Comparison of ENCODE assay signal across 19 cellular contexts in genomic region chr1:215113776-215114153, GRCh38. TPM values are rescaled to one million over a fixed set of nuclear protein-coding genes. Genes with fewer than 3 reads are reported as not detected.
DNase-seq lines count a peak whose midpoint lies in the region; ATAC-seq and TF ChIP-seq lines count a peak whose summit lies in the region.
"Had no signal": no experiment of that assay in that cellular context is flagged by ENCODE, and none has a peak within 500 bp of the region (broad histone marks: within the 10 kb centered on the region; RNA-seq: fewer than 3 reads in every experiment).

No MANE protein-coding gene starts in this region.

- H2AFZ ChIP-seq in HCT116 (ENCODE audit: low read depth, low read length, poor library complexity, severe bottlenecking) (peak overlapping the region; percentile 75), SK-N-SH (ENCODE audit: low read depth) (no peak overlapping the region), mesenchymal stem cell (ENCODE audit: low read depth, low read length) (no peak overlapping the region)

- H2BK12ac ChIP-seq in mesenchymal stem cell (ENCODE audit: low read length in 2 of 2): no peak overlapping the region

- H2BK120ac ChIP-seq in mesenchymal stem cell (ENCODE audit: low read depth, low read length): no peak overlapping the region

- no peak overlapping the region for H2AK5ac ChIP-seq in mesenchymal stem cell (ENCODE audit: low read length, severe bottlenecking)

- H2BK15ac ChIP-seq in mesenchymal stem cell (ENCODE audit: low read depth, poor library complexity, severe bottlenecking): no peak overlapping the region

- H3K4me1 ChIP-seq in HCT116 (ENCODE audit: control insufficient read depth in 1 of 2, insufficient read depth in 2 of 2, low read length in 2 of 2) (peaks cover 25 to 28% of the 10 kb centered on the region in 2 experiments), SK-N-SH (ENCODE audit: control insufficient read depth in 1 of 2, insufficient read depth in 2 of 2, low read depth in 1 of 2, low read length in 1 of 2) (peaks cover 0 to 15% of the 10 kb centered on the region in 2 experiments; a peak in 3 of 4 replicates), mesenchymal stem cell (ENCODE audit: control insufficient read depth, insufficient read depth, low read depth, low read length) (peaks cover 3% of the 10 kb centered on the region)
- H3K4me1 ChIP-seq: right lobe of liver had no signal

- H4K8ac ChIP-seq in mesenchymal stem cell (ENCODE audit: low read length): no peak overlapping the region

- H3K9ac ChIP-seq in HCT116 (ENCODE audit: low read length): 0 out of 2 replicates have a peak overlapping the region, but pooled peaks have one; percentile 9
- no peak overlapping the region; the same call in 1 of the 2 replicates for H3K9ac ChIP-seq in SK-N-SH
- peak overlapping the region; percentile 66 for H3K9ac ChIP-seq in mesenchymal stem cell (ENCODE audit: low read length)

- H3K9me2 ChIP-seq in HCT116 (ENCODE audit: insufficient read depth) (0 out of 2 replicates have a peak, but pooled peaks cover 3% of the 10 kb centered on the region), SK-N-SH (no peaks in the 10 kb centered on the region)

- TF ChIP-seq RAD21 in HCT116 (IDR thresholded peaks at IDR 0.05; ENCODE audit: low read depth): no peak
- no peak for TF ChIP-seq RAD21 in SK-N-SH (IDR thresholded peaks at IDR 0.05; ENCODE audit: low read length)

- peak overlapping the region in 1 of 2 experiments; percentile 34 for H3K18ac ChIP-seq in mesenchymal stem cell (ENCODE audit: low read depth in 1 of 2, low read length in 2 of 2)

- H3K9me3 ChIP-seq in HCT116 (ENCODE audit: control insufficient read depth in 1 of 2, insufficient read depth in 1 of 2, low read depth in 1 of 2, low read length in 2 of 2) (no peaks in the 10 kb centered on the region), SK-N-SH (no peaks in the 10 kb centered on the region), mesenchymal stem cell (ENCODE audit: control insufficient read depth, low read length) (no peaks in the 10 kb centered on the region)
- H3K9me3 ChIP-seq: right lobe of liver had no signal

- H3K27me3 ChIP-seq in HCT116 (ENCODE audit: insufficient read depth, low read length): no peaks in the 10 kb centered on the region
- H3K27me3 ChIP-seq in SK-N-SH (ENCODE audit: insufficient read depth): no peaks in the 10 kb centered on the region
- H3K27me3 ChIP-seq in mesenchymal stem cell (ENCODE audit: control insufficient read depth in 1 of 2, insufficient read depth in 1 of 2, low read length in 2 of 2): no peaks in the 10 kb centered on the region
- H3K27me3 ChIP-seq: right lobe of liver had no signal

- H3K4me3 ChIP-seq in GM12865 (ENCODE audit: low read depth, low read length): no peak overlapping the region
- peak overlapping the region in 1 of 2 experiments; percentile 14; a peak in 1 of 4 replicates for H3K4me3 ChIP-seq in HCT116 (replicated peaks in 1 of 2; ENCODE audit: low read depth in 1 of 2, low read length in 2 of 2)
- H3K4me3 ChIP-seq in SK-N-SH (ENCODE audit: low read depth in 2 of 2, low read length in 1 of 2): peak overlapping the region in 1 of 2 experiments; percentile 23; a peak in 2 of 4 replicates
- peak overlapping the region in 1 of 2 experiments; percentile 35 for H3K4me3 ChIP-seq in mesenchymal stem cell (ENCODE audit: insufficient read depth in 1 of 2, low read depth in 1 of 2, low read length in 2 of 2)
- H3K4me3 ChIP-seq: K562, right lobe of liver had no signal

- H4K20me1 ChIP-seq in HCT116 (ENCODE audit: insufficient read depth): no peaks in the 10 kb centered on the region
- no peaks in the 10 kb centered on the region for H4K20me1 ChIP-seq in SK-N-SH (ENCODE audit: insufficient read depth)

- H2BK5ac ChIP-seq in mesenchymal stem cell (ENCODE audit: low read depth, low read length, poor library complexity, severe bottlenecking): no peak overlapping the region

- H3K36me3 ChIP-seq in HCT116 (ENCODE audit: control insufficient read depth in 1 of 2, insufficient read depth in 2 of 2, low read length in 2 of 2) (no peaks in the 10 kb centered on the region), SK-N-SH (replicated peaks in 1 of 2; ENCODE audit: control insufficient read depth in 1 of 2, insufficient read depth in 2 of 2, low read length in 1 of 2) (no peaks in the 10 kb centered on the region), mesenchymal stem cell (ENCODE audit: control insufficient read depth in 1 of 2, insufficient read depth in 2 of 2, low read depth in 1 of 2, low read length in 2 of 2) (peaks cover 0 to 7% of the 10 kb centered on the region in 2 experiments)
- H3K36me3 ChIP-seq: right lobe of liver had no signal

- POLR2A ChIA-PET in HCT116 (lab: Charles Lee): no interaction called here
- POLR2A ChIA-PET in SK-N-SH (lab: Yijun Ruan, JAX): no interaction called here

- H3K23ac ChIP-seq in mesenchymal stem cell (ENCODE audit: low read length in 2 of 2): no peak overlapping the region

- ATAC-seq in HCT116: peak; percentile 59
- no peak for ATAC-seq in GM18517 (IDR thresholded peaks at IDR 0.05; ENCODE audit: unreplicated experiment)
- ATAC-seq: activated CD8-positive, alpha-beta memory T cell treated with anti-CD3 and anti-CD28 coated beads, Interleukin-2, amount 10 ng/mL, durations not matched to agents 7 days and 5 days; K562; right lobe of liver; Right ventricle myocardium inferior; stimulated activated naive B cell treated with anti-CD40 and anti-IgM and Interleukin-4, amounts not matched to agents 10 μg/mL and 1 μg/mL and 100 μg/mL, for 72 hours had no signal

- intact Hi-C loops in HCT116 (cut with micrococcal nuclease): no loop called here

- H3K4me2 ChIP-seq in HCT116 (ENCODE audit: low read length) (peak overlapping the region; percentile 66), SK-N-SH (peak overlapping the region; percentile 73), mesenchymal stem cell (ENCODE audit: low read length, poor library complexity, severe bottlenecking) (no peak overlapping the region)

- no peak for TF ChIP-seq EP300 in SK-N-SH (IDR thresholded peaks at IDR 0.05; ENCODE audit: borderline replicate concordance in 1 of 2, low read depth in 1 of 2, low read length in 1 of 2)

- BruUV-seq in HCT116 (replicated peaks; lab: Mats Ljungman, UMichigan): no TSS peak

- no peak for TF ChIP-seq POLR2A in HCT116 (IDR thresholded peaks at IDR 0.05; ENCODE audit: borderline replicate concordance, extremely low read depth, insufficient read depth, insufficient read length)

- H3K14ac ChIP-seq in mesenchymal stem cell (ENCODE audit: low read length in 2 of 2): no peak overlapping the region

- RAD21 ChIA-PET in HCT116 (lab: Charles Lee; ENCODE audit: low non-redundant PET in 1 of 2, low total read pairs in 2 of 2, uncharacterized antibody in 2 of 2, unreplicated experiment in 2 of 2): no interaction called here

- CTCF ChIA-PET in HCT116 (lab: Charles Lee) (no interaction called here), SK-N-SH (lab: Yijun Ruan, JAX) (no interaction called here)

- DNase-seq in GM12865 (ENCODE audit: low read depth) (peak; percentile 7), HCT116 (ENCODE audit: low read depth, low spot score) (no peak), SK-N-SH (no peak), mesenchymal stem cell (no peak), SKM-1 (lab: John Stamatoyannopoulos, UW; ENCODE audit: unreplicated experiment) (no peak), NCI-H774 (lab: John Stamatoyannopoulos, UW) (no peak)
- DNase-seq in activated CD8-positive, alpha-beta memory T cell treated with anti-CD3 and anti-CD28 coated beads, Interleukin-2, amount 50 U/mL, for 48 hours: no peak
- DNase-seq: activated CD8-positive, alpha-beta memory T cell treated with anti-CD3 and anti-CD28 coated beads, Interleukin-2, amount 10 ng/mL, durations not matched to agents 7 days and 5 days; caudate nucleus; CD4-positive, alpha-beta T cell; MV-4-11; NCI-H2029 treated with DMSO at 0.1 percent for 48 hours; NCI-H446 treated with DMSO at 0.1 percent for 48 hours; right lobe of liver; stimulated activated naive B cell treated with anti-CD40 and anti-IgM and Interleukin-4, amounts not matched to agents 10 μg/mL and 1 μg/mL and 100 μg/mL, for 72 hours had no signal

- TF ChIP-seq CTCF in GM12865 (IDR thresholded peaks at IDR 0.05; ENCODE audit: insufficient read depth, low read depth, low read length, missing control alignments) (no peak), HCT116 (IDR thresholded peaks at IDR 0.05 in 2 of 3, conservative IDR thresholded peaks at IDR 0.05 in 1 of 3; ENCODE audit: borderline replicate concordance in 1 of 3, insufficient read depth in 1 of 3, low read depth in 2 of 3, low read length in 2 of 3) (no peak), SK-N-SH (IDR thresholded peaks at IDR 0.05) (no peak)

- H3K27ac ChIP-seq in HCT116 (ENCODE audit: low read depth, low read length) (peak overlapping the region; percentile 68), SK-N-SH (ENCODE audit: low read depth in 2 of 2, low read length in 1 of 2) (peak overlapping the region; percentile 56 to 93; a peak in 3 of 4 replicates), mesenchymal stem cell (ENCODE audit: low read length, poor library complexity, severe bottlenecking) (no peak overlapping the region)
- H3K27ac ChIP-seq: right lobe of liver had no signal

- no peak overlapping the region for H4K91ac ChIP-seq in mesenchymal stem cell (ENCODE audit: low read length)

- no peaks in the 10 kb centered on the region for H3K79me2 ChIP-seq in HCT116 (ENCODE audit: insufficient read depth, low read length)
- H3K79me2 ChIP-seq in SK-N-SH (ENCODE audit: insufficient read depth): no peaks in the 10 kb centered on the region

- 52% methylated on average over 3 of the region's 3 CpGs for WGBS in SK-N-SH (ENCODE audit: low lambda C conversion rate)
- no CpG with 5 or more reads among the region's 3 CpGs for WGBS in mesenchymal stem cell

- peaks cover 31% of the 10 kb centered on the region for H3F3A ChIP-seq in SK-N-SH (replicated peaks; ENCODE audit: insufficient read depth)

- H3K4ac ChIP-seq in mesenchymal stem cell (ENCODE audit: low read depth in 1 of 2, low read length in 2 of 2): no peak overlapping the region

- no peaks in the 10 kb centered on the region for H3K79me1 ChIP-seq in mesenchymal stem cell (replicated peaks; ENCODE audit: low read length, poor library complexity, severe bottlenecking)

TF ChIP-seq in HCT116, 20 proteins besides CTCF, POLR2A, EP300 and RAD21 (continues in another document):
- TF ChIP-seq SRF (IDR thresholded peaks at IDR 0.05; ENCODE audit: low read depth) (no peak), EZH2phosphoT487 (IDR thresholded peaks at IDR 0.05; ENCODE audit: borderline replicate concordance) (no peak), JUND (IDR thresholded peaks at IDR 0.05) (no peak), FOSL1 (IDR thresholded peaks at IDR 0.05; ENCODE audit: low read depth) (no peak)

RNA-seq across cellular contexts. Expression of gene KCNK2, which starts 31.2 kb away (rescaled TPM):
- 0.27 TPM for total RNA-seq in HCT116 (2021; ENCODE audit: unreplicated experiment)
- not detected in 2 replicates for polyA plus RNA-seq in HCT116 (2012)
- 12.2 and 16.2 TPM in 2 replicates for polyA plus RNA-seq in SK-N-SH (2012; rRNA removed)
- 18.1 and 18.3 TPM in 2 replicates for polyA plus RNA-seq in SK-N-SH (2012; cell fraction: cytosol; rRNA removed)
- 5.1 and 9.6 TPM in 2 replicates for polyA plus RNA-seq in SK-N-SH (2012; cell fraction: nucleus; rRNA removed)
- polyA plus RNA-seq in mesenchymal stem cell (2013, experiment 1 of 2): 0.25 TPM
- polyA plus RNA-seq in mesenchymal stem cell (2013, experiment 2 of 2): 0.32 TPM
- total RNA-seq: activated CD8-positive, alpha-beta memory T cell treated with anti-CD3 and anti-CD28 coated beads, Interleukin-2, amount 10 ng/mL, durations not matched to agents 7 days and 5 days; activated T-helper 2 cell treated with anti-CD3 and anti-CD28 coated beads, Interferon-gamma antibody, Interleukin-2, Interleukin-4, amounts not matched to agents 10 μg/mL and 5 μg/mL and 100 μg/mL, durations not matched to agents 14 hours and 24 hours and 36 hours; CD4-positive, alpha-beta T cell had no signal
